ENCODE assay signal across 25 cellular contexts in the genomic region with DNA sequence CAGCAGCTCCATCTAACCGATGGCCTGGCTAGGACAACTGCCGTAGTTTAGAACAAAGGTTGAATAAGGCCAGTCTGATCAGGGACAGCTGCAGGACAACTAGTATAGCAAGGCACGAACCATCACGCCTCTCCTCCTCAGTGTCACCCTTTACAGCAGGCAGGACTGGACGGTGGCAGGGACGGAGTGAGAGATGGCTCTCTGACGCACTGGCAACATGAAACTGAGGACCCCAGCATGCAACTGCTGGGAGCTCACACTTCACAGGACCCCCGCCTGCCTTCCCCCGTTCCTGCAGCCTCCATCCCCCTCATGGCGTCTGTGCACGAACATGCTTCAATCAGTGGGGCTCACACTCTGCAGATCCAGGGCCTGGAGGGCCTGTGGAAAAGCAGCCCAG. TPM values are rescaled to one million over a fixed set of nuclear protein-coding genes. Genes with fewer than 3 reads are reported as not detected.
DNase-seq lines count a peak whose midpoint lies in the region; ATAC-seq and TF ChIP-seq lines count a peak whose summit lies in the region.
"Had no signal": no experiment of that assay in that cellular context is flagged by ENCODE, and none has a peak within 500 bp of the region (broad histone marks: within the 10 kb centered on the region; RNA-seq: fewer than 3 reads in every experiment).

No MANE protein-coding gene starts in this region.

- no peak for ATAC-seq in HG02884 (IDR thresholded peaks at IDR 0.05; ENCODE audit: unreplicated experiment)
- ATAC-seq in HG03196 (IDR thresholded peaks at IDR 0.05; ENCODE audit: unreplicated experiment): no peak
- ATAC-seq: activated naive CD4-positive, alpha-beta T cell treated with anti-CD3 and anti-CD28 coated beads, Interleukin-2, amount 50 U/mL, for 72 hours; activated T-cell treated with anti-CD3 and anti-CD28 coated beads, Interleukin-2, amount 50 U/mL, for 72 hours; K562; left cardiac atrium; naive thymus-derived CD4-positive, alpha-beta T cell; pancreas had no signal

- H3K27ac Mint-ChIP-seq in endodermal cell (no peak overlapping the region), progenitor cell of endocrine pancreas (peak overlapping the region; percentile 56)
- no peak overlapping the region for H3K27ac Mint-ChIP-seq in activated CD4-positive, alpha-beta T cell treated with anti-CD3 and anti-CD28 coated beads, Interleukin-2, amount 10 ng/mL, durations not matched to agents 7 days and 5 days
- H3K27ac Mint-ChIP-seq: activated T-cell treated with anti-CD3 and anti-CD28 coated beads, Interleukin-2, amount 50 U/mL, for 72 hours had no signal

- H3K27me3 ChIP-seq in endodermal cell (ENCODE audit: control insufficient read depth, insufficient read depth, low read length, poor library complexity, severe bottlenecking): no peaks in the 10 kb centered on the region
- H3K27me3 ChIP-seq: esophagus squamous epithelium, MG63, pancreas, sigmoid colon, vagina had no signal

- CTCF ChIA-PET in activated CD4-positive, alpha-beta T cell treated with anti-CD3 and anti-CD28 coated beads, Interleukin-2, amount 10 ng/mL, durations not matched to agents 7 days and 5 days (lab: Charles Lee): no interaction called here

- TF ChIP-seq CTCF in GM13976 (IDR thresholded peaks at IDR 0.05; ENCODE audit: borderline replicate concordance, control extremely low read depth, extremely low read depth, insufficient read depth, missing control alignments) (no peak), endodermal cell (conservative IDR thresholded peaks at IDR 0.05) (no peak), progenitor cell of endocrine pancreas (IDR thresholded peaks at IDR 0.05; ENCODE audit: unreplicated experiment) (no peak)

- H3K4me1 Mint-ChIP-seq in endodermal cell (no peaks in the 10 kb centered on the region), progenitor cell of endocrine pancreas (ENCODE audit: low read depth) (no peaks in the 10 kb centered on the region)
- H3K4me1 Mint-ChIP-seq in activated CD4-positive, alpha-beta T cell treated with anti-CD3 and anti-CD28 coated beads, Interleukin-2, amount 10 ng/mL, durations not matched to agents 7 days and 5 days: no peaks in the 10 kb centered on the region
- H3K4me1 Mint-ChIP-seq: CD14-positive monocyte; naive thymus-derived CD4-positive, alpha-beta T cell had no signal

- peak overlapping the region; percentile 73 for H3K27ac ChIP-seq in endodermal cell (ENCODE audit: low read depth, low read length)
- H3K27ac ChIP-seq: esophagus squamous epithelium, pancreas, sigmoid colon, SK-N-MC, vagina, VCaP had no signal

- DNase-seq in GM13976 (ENCODE audit: low spot score) (peak; percentile 18), RPMI8226 (peak; percentile 1), endodermal cell (peak; percentile 41), progenitor cell of endocrine pancreas (ENCODE audit: low spot score, unreplicated experiment) (peak; percentile 3)
- DNase-seq in activated CD4-positive, alpha-beta T cell treated with anti-CD3 and anti-CD28 coated beads, Interleukin-2, amount 10 ng/mL, durations not matched to agents 7 days and 5 days: no peak
- DNase-seq: activated T-cell treated with anti-CD3 and anti-CD28 coated beads, Interleukin-2, amount 50 U/mL, for 72 hours; esophagus squamous epithelium; MG63; NCI-H1417 treated with DMSO at 0.1 percent for 48 hours; NCI-H2171; NCI-H524 treated with DMSO at 0.1 percent for 48 hours; stimulated activated CD4-positive, alpha-beta T cell treated with anti-CD3 and anti-CD28 coated beads, Interleukin-15, amount 100 ng/mL, for 24 hours had no signal

- H3K27me3 Mint-ChIP-seq in endodermal cell (ENCODE audit: insufficient read depth): no peaks in the 10 kb centered on the region
- no peaks in the 10 kb centered on the region for H3K27me3 Mint-ChIP-seq in progenitor cell of endocrine pancreas
- H3K27me3 Mint-ChIP-seq in activated CD4-positive, alpha-beta T cell treated with anti-CD3 and anti-CD28 coated beads, Interleukin-2, amount 10 ng/mL, durations not matched to agents 7 days and 5 days: no peaks in the 10 kb centered on the region
- H3K27me3 Mint-ChIP-seq: naive thymus-derived CD4-positive, alpha-beta T cell had no signal

- WGBS in endodermal cell (ENCODE audit: insufficient coverage in 1 of 2, insufficient read length in 1 of 2), 2 experiments: 90 to 95% methylated on average over 8 to 11 of the region's 11 CpGs

- no peaks in the 10 kb centered on the region for H3K9me3 ChIP-seq in endodermal cell (ENCODE audit: control insufficient read depth, low read length)
- H3K9me3 ChIP-seq: esophagus squamous epithelium, HAP-1, MG63, pancreas, sigmoid colon, vagina had no signal

- H3K4me3 ChIP-seq in endodermal cell (ENCODE audit: low read length): no peak overlapping the region
- H3K4me3 ChIP-seq: esophagus squamous epithelium, HAP-1, K562, MG63, pancreas, sigmoid colon, SK-N-MC, vagina had no signal

- no peaks in the 10 kb centered on the region for H3K9me3 Mint-ChIP-seq in endodermal cell
- H3K9me3 Mint-ChIP-seq in progenitor cell of endocrine pancreas (ENCODE audit: low read depth): no peaks in the 10 kb centered on the region
- H3K9me3 Mint-ChIP-seq in activated CD4-positive, alpha-beta T cell treated with anti-CD3 and anti-CD28 coated beads, Interleukin-2, amount 10 ng/mL, durations not matched to agents 7 days and 5 days: no peaks in the 10 kb centered on the region
- H3K9me3 Mint-ChIP-seq: activated naive CD4-positive, alpha-beta T cell treated with anti-CD3 and anti-CD28 coated beads, Interleukin-2, amount 50 U/mL, for 72 hours; activated T-cell treated with anti-CD3 and anti-CD28 coated beads, Interleukin-2, amount 50 U/mL, for 72 hours; CD14-positive monocyte had no signal

- POLR2A ChIA-PET in activated CD4-positive, alpha-beta T cell treated with anti-CD3 and anti-CD28 coated beads, Interleukin-2, amount 10 ng/mL, durations not matched to agents 7 days and 5 days (lab: Charles Lee): no interaction called here

- no peaks in the 10 kb centered on the region for H3K4me1 ChIP-seq in endodermal cell (ENCODE audit: control insufficient read depth, insufficient read depth, low read length)
- H3K4me1 ChIP-seq: HAP-1 had no signal

- H3K4me3 Mint-ChIP-seq in endodermal cell (no peak overlapping the region), progenitor cell of endocrine pancreas (ENCODE audit: low read depth) (no peak overlapping the region)
- H3K4me3 Mint-ChIP-seq in activated CD4-positive, alpha-beta T cell treated with anti-CD3 and anti-CD28 coated beads, Interleukin-2, amount 10 ng/mL, durations not matched to agents 7 days and 5 days: no peak overlapping the region
- H3K4me3 Mint-ChIP-seq: activated T-cell treated with anti-CD3 and anti-CD28 coated beads, Interleukin-2, amount 50 U/mL, for 72 hours; CD14-positive monocyte; naive thymus-derived CD4-positive, alpha-beta T cell had no signal

- peaks cover 58% of the 10 kb centered on the region for H3K36me3 ChIP-seq in endodermal cell (ENCODE audit: control insufficient read depth, insufficient read depth, low read length)

- in situ Hi-C loops in GM13976 (cut with MboI; ENCODE audit: low sequenced_read_pairs, unreplicated experiment): no loop called here

- H3K36me3 Mint-ChIP-seq in endodermal cell (ENCODE audit: low read depth) (peaks cover 81% of the 10 kb centered on the region), progenitor cell of endocrine pancreas (ENCODE audit: insufficient read depth) (peaks cover 13% of the 10 kb centered on the region)
- H3K36me3 Mint-ChIP-seq in activated CD4-positive, alpha-beta T cell treated with anti-CD3 and anti-CD28 coated beads, Interleukin-2, amount 10 ng/mL, durations not matched to agents 7 days and 5 days (ENCODE audit: low read depth): peaks cover 2% of the 10 kb centered on the region
- H3K36me3 Mint-ChIP-seq: activated naive CD4-positive, alpha-beta T cell treated with anti-CD3 and anti-CD28 coated beads, Interleukin-2, amount 50 U/mL, for 72 hours had no signal

- no peak overlapping the region for H3K9ac ChIP-seq in endodermal cell (ENCODE audit: extremely low read depth, low read length, poor library complexity, severe bottlenecking)

RNA-seq across cellular contexts. Expression of a gene that starts 53.7 kb away (rescaled TPM):
- total RNA-seq in endodermal cell (10 to 100 TPM; 26.0 to 26.9 TPM), progenitor cell of endocrine pancreas (27.5 and 31.1 TPM in 2 replicates)
- polyA plus RNA-seq in endodermal cell (2013, experiment 1 of 2): 21.1 TPM
- 19.0 TPM for polyA plus RNA-seq in endodermal cell (2013, experiment 2 of 2)
- total RNA-seq in activated CD4-positive, alpha-beta T cell treated with anti-CD3 and anti-CD28 coated beads, Interleukin-2, amount 10 ng/mL, durations not matched to agents 7 days and 5 days: 10 to 100 TPM; 10.1 to 11.1 TPM
